17 cellular contexts compared by ENCODE assay signal in the genomic region with DNA sequence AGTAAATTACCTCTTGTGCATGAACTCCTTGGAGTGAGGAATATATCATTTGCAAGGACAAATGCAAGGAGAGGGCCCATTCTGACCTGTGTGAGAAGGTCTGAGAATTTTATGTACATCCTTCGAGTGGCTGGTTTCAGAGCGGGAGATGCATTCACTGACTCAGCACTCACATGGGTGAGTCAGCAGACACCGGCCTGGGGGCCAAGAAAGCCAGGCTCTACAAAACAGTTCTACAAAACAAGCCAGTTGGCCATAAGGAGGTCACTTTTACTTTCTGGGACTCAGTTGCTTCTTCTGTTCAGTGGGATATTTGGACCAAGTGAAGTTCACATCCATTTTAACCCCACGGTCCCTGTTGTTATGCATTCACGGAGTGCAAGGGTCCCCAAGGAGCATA. TPM values are rescaled to one million over a fixed set of nuclear protein-coding genes. Genes with fewer than 3 reads are reported as not detected.
DNase-seq lines count a peak whose midpoint lies in the region; ATAC-seq and TF ChIP-seq lines count a peak whose summit lies in the region.
"Had no signal": no experiment of that assay in that cellular context is flagged by ENCODE, and none has a peak within 500 bp of the region (broad histone marks: within the 10 kb centered on the region; RNA-seq: fewer than 3 reads in every experiment).

No MANE protein-coding gene starts in this region.

- intact Hi-C loops in prostate gland (cut with DNase I) = no loop called here

- no peak for TF ChIP-seq POLR2A in prostate gland (IDR thresholded peaks at IDR 0.05)

- no peaks in the 10 kb centered on the region for H3K9me3 ChIP-seq in prostate gland
- H3K9me3 ChIP-seq: gastroesophageal sphincter, SK-N-SH, thoracic aorta had no signal

- H3K4me1 ChIP-seq in prostate gland (replicated peaks) = no peaks in the 10 kb centered on the region
- H3K4me1 ChIP-seq: parathyroid adenoma had no signal

- TF ChIP-seq CTCF in HFFc6 (IDR thresholded peaks at IDR 0.05) (no peak), foreskin fibroblast (IDR thresholded peaks at IDR 0.05; ENCODE audit: low read depth, low read length) (no peak), prostate gland (IDR thresholded peaks at IDR 0.05) (no peak)

- H3K4me1 Mint-ChIP-seq in HFFc6 (ENCODE audit: low read depth) = peaks cover 36% of the 10 kb centered on the region
- no peaks in the 10 kb centered on the region for H3K4me1 Mint-ChIP-seq in activated T-cell treated with anti-CD3 and anti-CD28 coated beads, Interleukin-2, amount 50 U/mL, for 72 hours (ENCODE audit: low read depth)
- H3K4me1 Mint-ChIP-seq: B cell had no signal

- ATAC-seq in activated T-cell treated with anti-CD3 and anti-CD28 coated beads, Interleukin-2, amount 50 U/mL, for 72 hours (replicated peaks in 1 of 2) = no peak
- no peak for ATAC-seq in stimulated activated naive CD8-positive, alpha-beta T cell treated with anti-CD3 and anti-CD28 coated beads, Interleukin-15, Interleukin-2, amounts not matched to agents 100 U/mL and 50 U/mL, for 24 hours
- ATAC-seq: gastroesophageal sphincter had no signal

- H3K27ac Mint-ChIP-seq in HFFc6 = no peak overlapping the region
- no peak overlapping the region for H3K27ac Mint-ChIP-seq in activated T-cell treated with anti-CD3 and anti-CD28 coated beads, Interleukin-2, amount 50 U/mL, for 72 hours
- H3K27ac Mint-ChIP-seq: B cell had no signal

- no peaks in the 10 kb centered on the region for H3K27me3 ChIP-seq in prostate gland (replicated peaks; ENCODE audit: insufficient read depth)

- DNase-seq in ACHN (peak; percentile 33), HFFc6 (peak; percentile 49), astrocyte of the hippocampus (ENCODE audit: low read depth, low spot score) (peak; percentile 66), foreskin fibroblast (peak; percentile 29 to 63), prostate gland (ENCODE audit: low spot score) (no peak), DMS 273 treated with DMSO at 0.1 percent for 48 hours (lab: John Stamatoyannopoulos, UW) (no peak)
- DNase-seq in activated T-cell treated with anti-CD3 and anti-CD28 coated beads, Interleukin-2, amount 50 U/mL, for 72 hours = no peak
- DNase-seq in stimulated activated naive CD8-positive, alpha-beta T cell treated with anti-CD3 and anti-CD28 coated beads, Interleukin-15, Interleukin-2, amounts not matched to agents 100 U/mL and 50 U/mL, for 24 hours = no peak
- DNase-seq: DMS153; NCI-H1092 treated with DMSO at 0.1 percent for 48 hours; NK-92 treated with Interleukin-12 subunit alpha and Interleukin-12 subunit beta, amount 100 ng/mL, for 24 hours; SK-N-SH had no signal

- no peaks in the 10 kb centered on the region for H3K36me3 Mint-ChIP-seq in HFFc6 (ENCODE audit: low read depth)
- no peaks in the 10 kb centered on the region for H3K36me3 Mint-ChIP-seq in activated T-cell treated with anti-CD3 and anti-CD28 coated beads, Interleukin-2, amount 50 U/mL, for 72 hours (ENCODE audit: insufficient read depth in 2 of 2)

- H3K4me3 ChIP-seq in foreskin fibroblast (ENCODE audit: low read depth in 1 of 2, low read length in 2 of 2) = no peak overlapping the region
- no peak overlapping the region for H3K4me3 ChIP-seq in prostate gland
- H3K4me3 ChIP-seq: gastroesophageal sphincter, thoracic aorta had no signal

- H3K4me3 Mint-ChIP-seq in HFFc6 = no peak overlapping the region
- no peak overlapping the region for H3K4me3 Mint-ChIP-seq in activated T-cell treated with anti-CD3 and anti-CD28 coated beads, Interleukin-2, amount 50 U/mL, for 72 hours
- H3K4me3 Mint-ChIP-seq: B cell had no signal

- H3K9me3 Mint-ChIP-seq in HFFc6 = no peaks in the 10 kb centered on the region
- no peaks in the 10 kb centered on the region for H3K9me3 Mint-ChIP-seq in activated T-cell treated with anti-CD3 and anti-CD28 coated beads, Interleukin-2, amount 50 U/mL, for 72 hours

- H3K27ac ChIP-seq in prostate gland = no peak overlapping the region
- H3K27ac ChIP-seq: gastroesophageal sphincter, parathyroid adenoma, thoracic aorta had no signal

- in situ Hi-C loops in ACHN (cut with HindIII; ENCODE audit: low pct_ligation_motif_present, low pct_unique_long_range_greater_than_20kb, low sequenced_read_pairs) = no loop called here

- peaks cover 12% of the 10 kb centered on the region for H3K27me3 Mint-ChIP-seq in HFFc6 (ENCODE audit: insufficient read depth)
- peaks cover 7% of the 10 kb centered on the region for H3K27me3 Mint-ChIP-seq in activated T-cell treated with anti-CD3 and anti-CD28 coated beads, Interleukin-2, amount 50 U/mL, for 72 hours (ENCODE audit: low read depth)

- H3K36me3 ChIP-seq in prostate gland = no peaks in the 10 kb centered on the region
- H3K36me3 ChIP-seq: gastroesophageal sphincter, thoracic aorta had no signal

- WGBS in prostate gland = 97% methylated on average over 5 of the region's 5 CpGs

RNA-seq across cellular contexts. Expression of gene CYP26B1, which starts 35.2 kb away (rescaled TPM):
- total RNA-seq in HFFc6 (2021; fragmentation: NEBNext Ultra II Directional; extraction: Animal tissue kit (Norgen Biotek cat#: 25700)) = under 1 TPM in 5 of 6 experiments, not detected in 1; 0.05 to 0.66 (median 0.14) TPM
- total RNA-seq in prostate gland = 10 to 100 TPM in 1 of 2 donors, under 1 TPM in 1; 0.91 to 68.2 TPM
- total RNA-seq in activated T-cell treated with anti-CD3 and anti-CD28 coated beads, Interleukin-2, amount 50 U/mL, for 72 hours = not detected
- total RNA-seq: B cell, dermis microvascular lymphatic vessel endothelial cell had no signal

Comparison
In these comparisons a context has a peak if more than half of its experiments do, and no peak if none do; other contexts are left out.
1. DNase-seq: peak in ACHN (single experiment), HFFc6 (single experiment), astrocyte of the hippocampus (single experiment) and foreskin fibroblast (2 of 2); none in prostate gland (single experiment), DMS 273 treated with DMSO at 0.1 percent for 48 hours (single experiment), activated T-cell treated with anti-CD3 and anti-CD28 coated beads, Interleukin-2, amount 50 U/mL, for 72 hours (0 of 2) and stimulated activated naive CD8-positive, alpha-beta T cell treated with anti-CD3 and anti-CD28 coated beads, Interleukin-15, Interleukin-2, amounts not matched to agents 100 U/mL and 50 U/mL, for 24 hours (single experiment).